In the genomic region with DNA sequence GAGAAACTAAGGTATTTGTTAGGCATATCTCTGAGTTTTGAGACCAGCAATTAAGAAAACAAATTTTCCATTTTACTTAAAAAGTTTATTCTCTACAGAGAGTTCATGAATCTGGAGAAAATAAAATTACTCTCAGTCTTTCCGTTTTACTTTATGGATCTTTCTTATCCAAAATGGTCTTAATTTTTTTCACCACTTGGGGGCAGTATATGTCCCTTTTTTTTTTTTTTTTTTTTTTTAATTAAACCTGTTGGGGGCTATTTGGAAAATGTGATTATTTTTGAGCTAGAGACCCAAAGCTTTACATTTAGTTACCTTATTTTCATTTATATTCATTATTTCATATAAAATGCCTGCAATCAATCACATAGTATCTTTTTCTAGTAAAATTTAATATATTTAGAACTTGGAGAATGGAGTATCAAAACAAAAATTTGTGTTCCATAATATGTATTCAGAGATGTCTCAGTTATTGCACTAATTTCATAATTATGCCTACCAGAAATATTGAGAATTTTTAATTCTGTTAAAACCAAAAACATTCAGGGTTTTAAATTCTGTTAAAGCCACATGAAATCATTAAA, we compare ENCODE assay signal across 9 cellular contexts. TPM values are rescaled to one million over a fixed set of nuclear protein-coding genes. Genes with fewer than 3 reads are reported as not detected.
DNase-seq lines count a peak whose midpoint lies in the region; ATAC-seq, FAIRE-seq and TF ChIP-seq lines count a peak whose summit lies in the region.
"Had no signal": no experiment of that assay in that cellular context is flagged by ENCODE, and none has a peak within 500 bp of the region (broad histone marks: within the 10 kb centered on the region; RNA-seq: fewer than 3 reads in every experiment).

No MANE protein-coding gene starts in this region.

- TF ChIP-seq CTCF in bronchial epithelial cell (IDR thresholded peaks at IDR 0.05; ENCODE audit: insufficient read depth, low read length, severe bottlenecking), result peak; percentile 23

- H3K9ac ChIP-seq in Karpas-422 (ENCODE audit: low read length), result no peak overlapping the region

- peak; percentile 4 for DNase-seq in COR-L47 (lab: John Stamatoyannopoulos, UW)
- peak; percentile 82 for DNase-seq in Karpas-422
- peak; percentile 16 for DNase-seq in bronchial epithelial cell (ENCODE audit: low read depth)
- peak; percentile 39 for DNase-seq in myocyte (ENCODE audit: low read depth)
- no peak for DNase-seq in epidermal melanocyte (ENCODE audit: insufficient read length, low spot score)
- no peak for DNase-seq in NCI-H446 treated with DMSO at 0.1 percent for 48 hours (lab: John Stamatoyannopoulos, UW)
- DNase-seq in activated effector memory CD4-positive, alpha-beta T cell treated with anti-CD3 and anti-CD28 coated beads, Interleukin-2, amount 50 U/mL, for 16 hours, result no peak
- DNase-seq: sigmoid colon had no signal

- no peaks in the 10 kb centered on the region for H3K4me1 ChIP-seq in Karpas-422 (ENCODE audit: low read length)
- H3K4me1 ChIP-seq: sigmoid colon had no signal

- no peaks in the 10 kb centered on the region for H3K27me3 ChIP-seq in Karpas-422 (ENCODE audit: low read length)
- H3K27me3 ChIP-seq in bronchial epithelial cell (ENCODE audit: control insufficient read depth, insufficient read depth, low read length), result no peaks in the 10 kb centered on the region
- H3K27me3 ChIP-seq: sigmoid colon had no signal

- H3K36me3 ChIP-seq in Karpas-422 (ENCODE audit: insufficient read depth, low read length) (peaks cover 23% of the 10 kb centered on the region), bronchial epithelial cell (ENCODE audit: control insufficient read depth, insufficient read depth, low read length) (no peaks in the 10 kb centered on the region)

- peaks cover 30% of the 10 kb centered on the region for H3K79me2 ChIP-seq in Karpas-422 (ENCODE audit: low read length)

- no peaks in the 10 kb centered on the region for H3K9me3 ChIP-seq in Karpas-422 (ENCODE audit: low read length)
- H3K9me3 ChIP-seq: sigmoid colon had no signal

- no peak overlapping the region for H2AFZ ChIP-seq in Karpas-422 (ENCODE audit: low read length)

- no peak for ATAC-seq in GM18907 (IDR thresholded peaks at IDR 0.05; ENCODE audit: unreplicated experiment)

- H3K9me2 ChIP-seq in Karpas-422 (replicated peaks; ENCODE audit: insufficient read depth, low read length), result no peaks in the 10 kb centered on the region

- H3K4me3 ChIP-seq in Karpas-422 (ENCODE audit: low read length), result no peak overlapping the region
- H3K4me3 ChIP-seq in bronchial epithelial cell (ENCODE audit: low read depth, low read length), result no peak overlapping the region
- H3K4me3 ChIP-seq: sigmoid colon had no signal

- H3K4me2 ChIP-seq in Karpas-422 (ENCODE audit: low read depth, low read length, poor library complexity, severe bottlenecking), result no peak overlapping the region

- no peak for FAIRE-seq in bronchial epithelial cell (lab: Jason Lieb, UNC)

- H3K27ac ChIP-seq in Karpas-422 (ENCODE audit: low read length), result no peak overlapping the region
- H3K27ac ChIP-seq: sigmoid colon had no signal

- no peaks in the 10 kb centered on the region for H4K20me1 ChIP-seq in Karpas-422 (ENCODE audit: insufficient read depth, low read depth, low read length)

RNA-seq across cellular contexts. Expression of gene PIBF1, which starts 27.1 kb away (rescaled TPM):
- total RNA-seq in Karpas-422 (2014; rRNA removed; shearing (Covaris generic); ENCODE audit: low replicate concordance), result 27.8 and 39.1 TPM in 2 replicates
- total RNA-seq in bronchial epithelial cell, result 16.8 and 27.9 TPM in 2 replicates
- 17.5 and 19.6 TPM in 2 replicates for total RNA-seq in myocyte
- polyA plus RNA-seq in myocyte (2012), result 7.1 TPM

RNA-seq across cellular contexts. Expression of gene DIS3, which starts 27.3 kb away (rescaled TPM):
- 27.9 and 40.1 TPM in 2 replicates for total RNA-seq in Karpas-422 (2014; rRNA removed; shearing (Covaris generic); ENCODE audit: low replicate concordance)
- 22.8 and 27.6 TPM in 2 replicates for total RNA-seq in bronchial epithelial cell
- 29.0 and 31.4 TPM in 2 replicates for total RNA-seq in myocyte
- polyA plus RNA-seq in myocyte (2012), result 8.6 TPM

Comparison
In these comparisons a context has a peak if more than half of its experiments do, and no peak if none do; other contexts are left out.
1. DNase-seq: peak in COR-L47 (single experiment), Karpas-422 (single experiment), bronchial epithelial cell (single experiment) and myocyte (single experiment); none in epidermal melanocyte (single experiment), NCI-H446 treated with DMSO at 0.1 percent for 48 hours (single experiment) and activated effector memory CD4-positive, alpha-beta T cell treated with anti-CD3 and anti-CD28 coated beads, Interleukin-2, amount 50 U/mL, for 16 hours (single experiment).